In the genomic region with DNA sequence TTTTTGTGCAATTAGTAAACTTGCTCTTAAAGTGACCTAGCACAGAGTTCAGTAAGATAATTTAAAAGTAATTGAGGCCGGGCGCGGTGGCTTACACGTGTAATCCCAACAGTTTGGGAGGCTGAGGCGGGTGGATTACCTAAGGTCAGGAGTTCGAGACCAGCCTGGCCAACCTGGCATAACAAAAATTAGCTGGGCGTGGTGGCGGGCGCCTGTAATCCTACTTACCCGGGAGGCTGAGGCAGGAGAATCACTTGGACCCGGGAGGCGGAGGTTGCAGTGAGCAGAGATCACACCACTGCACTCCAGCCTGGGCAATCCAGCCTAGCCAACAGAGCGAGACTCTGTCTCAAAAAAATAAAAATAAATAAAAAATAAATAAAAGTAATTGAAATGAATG, we compare ENCODE assay signal across 8 cellular contexts. TPM values are rescaled to one million over a fixed set of nuclear protein-coding genes. Genes with fewer than 3 reads are reported as not detected.
DNase-seq lines count a peak whose midpoint lies in the region; ATAC-seq and TF ChIP-seq lines count a peak whose summit lies in the region.
"Not testable (repeated sequence)": the region's sequence is repeated elsewhere in the genome, so short reads cannot be mapped to it uniquely, and the experiment has no call there.

No MANE protein-coding gene starts in this region.

- ATAC-seq in activated T-cell treated with anti-CD3 and anti-CD28 coated beads, Interleukin-2, amount 50 U/mL, for 72 hours (replicated peaks in 1 of 2); natural killer cell treated with Interleukin-12 subunit alpha and Interleukin-12 subunit beta and Interleukin-15 and Interleukin-18, amount 100 ng/mL, for 72 hours; stimulated activated effector memory CD8-positive, alpha-beta T cell treated with anti-CD3 and anti-CD28 coated beads, Interleukin-12 subunit alpha, Interleukin-12 subunit beta, amount 100 ng/mL, for 72 hours: not testable (repeated sequence)

- not testable (repeated sequence) for TF ChIP-seq CTCF in BE2C (IDR thresholded peaks at IDR 0.05; ENCODE audit: low read depth, low read length); HEK293 (tag by site-specific recombination; IDR thresholded peaks at IDR 0.05); colonic mucosa (IDR thresholded peaks at IDR 0.05); hepatocyte (IDR thresholded peaks at IDR 0.05; ENCODE audit: poor library complexity)

- CTCF ChIA-PET in HEK293 (lab: Yijun Ruan, JAX), result interaction anchor here (0.6 to 0.8 kb wide), 2 partner anchors 16 to 409 kb away, joined by 3 read pairs; no protein-coding TSS in a partner anchor

- H4K20me1 ChIP-seq in hepatocyte (ENCODE audit: insufficient read depth, poor library complexity, severe bottlenecking), result not testable (repeated sequence)

- not testable (repeated sequence) for H3K4me1 ChIP-seq in BE2C; HEK293 (ENCODE audit: control insufficient read depth, insufficient read depth, low read length); colonic mucosa; hepatocyte (ENCODE audit: insufficient read depth)
- H3K4me1 ChIP-seq in SJSA1 (replicated peaks), result peaks cover 10% of the 10 kb centered on the region; the same call in 1 of the 2 replicates

- H3K9me3 Mint-ChIP-seq in activated T-cell treated with anti-CD3 and anti-CD28 coated beads, Interleukin-2, amount 50 U/mL, for 72 hours; natural killer cell treated with Interleukin-12 subunit alpha and Interleukin-12 subunit beta and Interleukin-15 and Interleukin-18, amount 100 ng/mL, for 72 hours; stimulated activated effector memory CD8-positive, alpha-beta T cell treated with anti-CD3 and anti-CD28 coated beads, Interleukin-12 subunit alpha, Interleukin-12 subunit beta, amount 100 ng/mL, for 72 hours: not testable (repeated sequence)

- not testable (repeated sequence) for H3K9me3 ChIP-seq in BE2C; HEK293 (ENCODE audit: control insufficient read depth, insufficient read depth, low read depth, low read length); SJSA1 (replicated peaks); colonic mucosa; hepatocyte (ENCODE audit: low read depth)

- H3K4me3 ChIP-seq in BE2C (ENCODE audit: low read depth, low read length) (peak overlapping the region; percentile 76), HEK293 (ENCODE audit: low read depth, low read length) (peak overlapping the region; percentile 68), SJSA1 (peak overlapping the region; percentile 58; the same call in 1 of the 2 replicates), colonic mucosa (peak overlapping the region; percentile 46)
- H3K4me3 ChIP-seq in hepatocyte, result not testable (repeated sequence)

- H3K9ac ChIP-seq in colonic mucosa (ENCODE audit: low read depth in 2 of 2, low read length in 2 of 2), result peak overlapping the region in 1 of 2 donors; percentile 12

- H3K27ac Mint-ChIP-seq in activated T-cell treated with anti-CD3 and anti-CD28 coated beads, Interleukin-2, amount 50 U/mL, for 72 hours, result peak overlapping the region; percentile 98
- H3K27ac Mint-ChIP-seq in natural killer cell treated with Interleukin-12 subunit alpha and Interleukin-12 subunit beta and Interleukin-15 and Interleukin-18, amount 100 ng/mL, for 72 hours, result peak overlapping the region; percentile 86 to 92
- H3K27ac Mint-ChIP-seq in stimulated activated effector memory CD8-positive, alpha-beta T cell treated with anti-CD3 and anti-CD28 coated beads, Interleukin-12 subunit alpha, Interleukin-12 subunit beta, amount 100 ng/mL, for 72 hours, result peak overlapping the region; percentile 89

- not testable (repeated sequence) for H3K9me2 ChIP-seq in hepatocyte (replicated peaks; ENCODE audit: insufficient read depth)

- DNase-seq in BE2C; SJSA1 (ENCODE audit: low read depth in 1 of 2, low spot score in 2 of 2); activated T-cell treated with anti-CD3 and anti-CD28 coated beads, Interleukin-2, amount 50 U/mL, for 72 hours; colonic mucosa; hepatocyte (ENCODE audit: low spot score); natural killer cell treated with Interleukin-12 subunit alpha and Interleukin-12 subunit beta and Interleukin-15 and Interleukin-18, amount 100 ng/mL, for 72 hours (ENCODE audit: low spot score); stimulated activated effector memory CD8-positive, alpha-beta T cell treated with anti-CD3 and anti-CD28 coated beads, Interleukin-12 subunit alpha, Interleukin-12 subunit beta, amount 100 ng/mL, for 72 hours (ENCODE audit: low spot score in 2 of 2): not testable (repeated sequence)

- intact Hi-C loops in colonic mucosa (cut with DNase I), result not testable (repeated sequence)

- H3K4me3 Mint-ChIP-seq in activated T-cell treated with anti-CD3 and anti-CD28 coated beads, Interleukin-2, amount 50 U/mL, for 72 hours, result peak overlapping the region; percentile 84 to 96
- H3K4me3 Mint-ChIP-seq in natural killer cell treated with Interleukin-12 subunit alpha and Interleukin-12 subunit beta and Interleukin-15 and Interleukin-18, amount 100 ng/mL, for 72 hours, result peak overlapping the region; percentile 92
- peak overlapping the region; percentile 81 for H3K4me3 Mint-ChIP-seq in stimulated activated effector memory CD8-positive, alpha-beta T cell treated with anti-CD3 and anti-CD28 coated beads, Interleukin-12 subunit alpha, Interleukin-12 subunit beta, amount 100 ng/mL, for 72 hours

- not testable (repeated sequence) for H3K27me3 ChIP-seq in BE2C; SJSA1 (replicated peaks); colonic mucosa; hepatocyte

- POLR2A ChIA-PET in HEK293 (lab: Yijun Ruan, JAX), result not testable (repeated sequence)

- not testable (repeated sequence) for H3K36me3 ChIP-seq in BE2C; HEK293 (ENCODE audit: control insufficient read depth in 2 of 2, insufficient read depth in 1 of 2, low read length in 2 of 2); SJSA1; colonic mucosa; hepatocyte (replicated peaks; ENCODE audit: insufficient read depth, low read depth)

- not testable (repeated sequence) for H3K27ac ChIP-seq in HEK293 (ENCODE audit: extremely low read depth, low read depth, low read length); SJSA1
- H3K27ac ChIP-seq in colonic mucosa (peak overlapping the region; percentile 54), hepatocyte (peak overlapping the region; percentile 76)

- H3K36me3 Mint-ChIP-seq in activated T-cell treated with anti-CD3 and anti-CD28 coated beads, Interleukin-2, amount 50 U/mL, for 72 hours (ENCODE audit: insufficient read depth in 2 of 2), result peaks cover 11 to 36% of the 10 kb centered on the region in 2 donors
- H3K36me3 Mint-ChIP-seq in natural killer cell treated with Interleukin-12 subunit alpha and Interleukin-12 subunit beta and Interleukin-15 and Interleukin-18, amount 100 ng/mL, for 72 hours; stimulated activated effector memory CD8-positive, alpha-beta T cell treated with anti-CD3 and anti-CD28 coated beads, Interleukin-12 subunit alpha, Interleukin-12 subunit beta, amount 100 ng/mL, for 72 hours: not testable (repeated sequence)

- H3K79me2 ChIP-seq in hepatocyte, result not testable (repeated sequence)

- H3K27me3 Mint-ChIP-seq in activated T-cell treated with anti-CD3 and anti-CD28 coated beads, Interleukin-2, amount 50 U/mL, for 72 hours (ENCODE audit: low read depth); natural killer cell treated with Interleukin-12 subunit alpha and Interleukin-12 subunit beta and Interleukin-15 and Interleukin-18, amount 100 ng/mL, for 72 hours: not testable (repeated sequence)

- peak overlapping the region; percentile 78 for H3K4me2 ChIP-seq in hepatocyte

- peaks cover 62% of the 10 kb centered on the region for H3K4me1 Mint-ChIP-seq in activated T-cell treated with anti-CD3 and anti-CD28 coated beads, Interleukin-2, amount 50 U/mL, for 72 hours (ENCODE audit: low read depth)
- H3K4me1 Mint-ChIP-seq in natural killer cell treated with Interleukin-12 subunit alpha and Interleukin-12 subunit beta and Interleukin-15 and Interleukin-18, amount 100 ng/mL, for 72 hours (ENCODE audit: low read depth in 2 of 2), result peaks cover 24 to 37% of the 10 kb centered on the region in 2 donors
- H3K4me1 Mint-ChIP-seq in stimulated activated effector memory CD8-positive, alpha-beta T cell treated with anti-CD3 and anti-CD28 coated beads, Interleukin-12 subunit alpha, Interleukin-12 subunit beta, amount 100 ng/mL, for 72 hours, result peaks cover 24% of the 10 kb centered on the region

- WGBS in hepatocyte (ENCODE audit: low lambda C conversion rate, missing lambda C conversion rate), result 88% methylated on average over 13 of the region's 13 CpGs

- H2AFZ ChIP-seq in hepatocyte, result not testable (repeated sequence)

RNA-seq across cellular contexts. Expression of a gene that starts 1.2 kb away (rescaled TPM):
- 2.9 TPM for polyA plus RNA-seq in BE2C (2012; ENCODE audit: insufficient read depth, insufficient read length, low read depth)
- total RNA-seq in SJSA1 (2014; rRNA removed; shearing (Covaris generic)), result 5.4 and 7.2 TPM in 2 replicates
- 100 to 1,000 TPM; 242 to 272 TPM for total RNA-seq in activated T-cell treated with anti-CD3 and anti-CD28 coated beads, Interleukin-2, amount 50 U/mL, for 72 hours
- 10 to 100 TPM; 23.6 to 30.0 TPM for total RNA-seq in colonic mucosa
- 29.9 and 30.3 TPM in 2 replicates for total RNA-seq in hepatocyte
- polyA plus RNA-seq in hepatocyte, result 14.4 and 18.5 TPM in 2 replicates
- 10 to 100 TPM; 28.7 to 58.9 TPM for total RNA-seq in natural killer cell treated with Interleukin-12 subunit alpha and Interleukin-12 subunit beta and Interleukin-15 and Interleukin-18, amount 100 ng/mL, for 72 hours
